ENCODE assay signal across 29 cellular contexts in genomic region chr5:135134686-135135381, GRCh38.
A peak's percentile ranks its signal among the peaks of the same experiment; 100 is the strongest.
DNase-seq lines count a peak whose midpoint lies in the region; ATAC-seq and TF ChIP-seq lines count a peak whose summit lies in the region.
"Had no signal": no experiment of that assay in that cellular context is flagged by ENCODE, and none has a peak within 500 bp of the region (broad histone marks: within the 10 kb centered on the region; RNA-seq: fewer than 3 reads in every experiment).

No MANE protein-coding gene starts in this region.

- DNase-seq in MCF 10A (ENCODE audit: unreplicated experiment) (peak; percentile 56), breast epithelium (ENCODE audit: low spot score in 2 of 2) (no peak), left lung (no peak), ecto neural progenitor cell (ENCODE audit: low spot score) (no peak), HPDE6-E6E7 (ENCODE audit: extremely low spot score) (no peak), NCI-H1105 (lab: John Stamatoyannopoulos, UW) (no peak)
- DNase-seq: activated CD4-positive, alpha-beta T cell treated with anti-CD3 and anti-CD28 coated beads for 4 hours; activated effector memory CD4-positive, alpha-beta T cell treated with Interleukin-2 at 50 U/mL for 16 hours; activated naive CD8-positive, alpha-beta T cell treated with anti-CD3 and anti-CD28 coated beads for 36 hours; activated T-cell treated with anti-CD3 and anti-CD28 coated beads, Interleukin-2, amount 50 U/mL, for 1 hour; anterior cingulate cortex; CD8-positive, alpha-beta T cell; effector CD4-positive, alpha-beta T cell; NCI-H1694; NCI-H446 treated with DMSO at 0.1 percent for 48 hours; NCI-H82; SJCRH30; stimulated activated CD4-positive, alpha-beta T cell treated with anti-CD3 and anti-CD28 coated beads, Interleukin-1b, Interleukin-23, amount 100 ng/mL, for 48 hours; stimulated activated naive CD4-positive, alpha-beta T cell treated with Interleukin-2 at 50 U/mL for 16 hours; SW 1271; T-helper 9 cell; WERI-Rb-1 had no signal

- TF ChIP-seq CTCF in MCF 10A (IDR thresholded peaks at IDR 0.05; ENCODE audit: unreplicated experiment) (no peak), breast epithelium (IDR thresholded peaks at IDR 0.05) (no peak), left lung (IDR thresholded peaks at IDR 0.05) (no peak)

- H3K4me3 ChIP-seq in breast epithelium (no peak overlapping the region), left lung (no peak overlapping the region)
- H3K4me3 ChIP-seq: esophagus muscularis mucosa, SJCRH30, suprapubic skin had no signal

- H3K9me3 ChIP-seq in breast epithelium: no peaks in the 10 kb centered on the region
- H3K9me3 ChIP-seq in left lung: no peaks in the 10 kb centered on the region
- H3K9me3 ChIP-seq: esophagus muscularis mucosa, SJCRH30, suprapubic skin had no signal

- H3K36me3 Mint-ChIP-seq in MCF 10A (ENCODE audit: insufficient read depth, unreplicated experiment): peaks cover 5% of the 10 kb centered on the region
- H3K36me3 Mint-ChIP-seq in dendritic cell treated with granulocyte-macrophage colony-stimulating factor and Interleukin-4, amounts not matched to agents 40 ng/mL and 50 ng/mL, for 4 days (ENCODE audit: low read depth): no peaks in the 10 kb centered on the region
- H3K36me3 Mint-ChIP-seq: activated naive CD8-positive, alpha-beta T cell treated with anti-CD3 and anti-CD28 coated beads for 36 hours; CD8-positive, alpha-beta T cell had no signal

- peak overlapping the region; percentile 51 for H3K27ac Mint-ChIP-seq in MCF 10A (ENCODE audit: low read depth, unreplicated experiment)
- H3K27ac Mint-ChIP-seq in dendritic cell treated with granulocyte-macrophage colony-stimulating factor and Interleukin-4, amounts not matched to agents 40 ng/mL and 50 ng/mL, for 4 days: peak overlapping the region; percentile 67
- H3K27ac Mint-ChIP-seq: activated naive CD8-positive, alpha-beta T cell treated with anti-CD3 and anti-CD28 coated beads for 36 hours; CD8-positive, alpha-beta T cell had no signal

- H3K36me3 ChIP-seq in breast epithelium (no peaks in the 10 kb centered on the region), left lung (no peaks in the 10 kb centered on the region)
- H3K36me3 ChIP-seq: esophagus muscularis mucosa, SJCRH30, suprapubic skin, WERI-Rb-1 had no signal

- peak; percentile 73 for ATAC-seq in left lung
- no peak for ATAC-seq in GM18873 (IDR thresholded peaks at IDR 0.05; ENCODE audit: low FRiP score, unreplicated experiment)
- ATAC-seq: CD8-positive, alpha-beta T cell; HCT116 had no signal

- TF ChIP-seq POLR2A in breast epithelium (IDR thresholded peaks at IDR 0.05): no peak

- no peaks in the 10 kb centered on the region for H3K27me3 Mint-ChIP-seq in MCF 10A (ENCODE audit: insufficient read depth, unreplicated experiment)
- H3K27me3 Mint-ChIP-seq in dendritic cell treated with granulocyte-macrophage colony-stimulating factor and Interleukin-4, amounts not matched to agents 40 ng/mL and 50 ng/mL, for 4 days: peaks cover 16% of the 10 kb centered on the region

- H3K4me3 Mint-ChIP-seq in MCF 10A (ENCODE audit: unreplicated experiment): no peak overlapping the region
- no peak overlapping the region for H3K4me3 Mint-ChIP-seq in dendritic cell treated with granulocyte-macrophage colony-stimulating factor and Interleukin-4, amounts not matched to agents 40 ng/mL and 50 ng/mL, for 4 days
- H3K4me3 Mint-ChIP-seq: activated naive CD8-positive, alpha-beta T cell treated with anti-CD3 and anti-CD28 coated beads for 36 hours; CD8-positive, alpha-beta T cell; neural crest cell had no signal

- peaks cover 75% of the 10 kb centered on the region for H3K4me1 Mint-ChIP-seq in MCF 10A (ENCODE audit: insufficient read depth, unreplicated experiment)
- peaks cover 95% of the 10 kb centered on the region for H3K4me1 Mint-ChIP-seq in dendritic cell treated with granulocyte-macrophage colony-stimulating factor and Interleukin-4, amounts not matched to agents 40 ng/mL and 50 ng/mL, for 4 days (ENCODE audit: low read depth)
- H3K4me1 Mint-ChIP-seq: activated naive CD8-positive, alpha-beta T cell treated with anti-CD3 and anti-CD28 coated beads for 36 hours; neural crest cell had no signal

- intact Hi-C loops in MCF 10A (cut with micrococcal nuclease) (no loop called here), breast epithelium (cut with DNase I; ENCODE audit: low total_unique reads) (no loop called here), left lung (cut with DNase I) (no loop called here)
- intact Hi-C loops in dendritic cell treated with granulocyte-macrophage colony-stimulating factor and Interleukin-4, amounts not matched to agents 40 ng/mL and 50 ng/mL, for 4 days (cut with micrococcal nuclease): no loop called here

- H3K27ac ChIP-seq in breast epithelium (no peak overlapping the region), left lung (no peak overlapping the region)
- H3K27ac ChIP-seq: esophagus muscularis mucosa, parathyroid adenoma, SJCRH30, suprapubic skin, WERI-Rb-1 had no signal

- POLR2A ChIA-PET in MCF 10A (lab: Yijun Ruan, JAX): interaction anchor here (0.7 to 2.3 kb wide), 6 partner anchors 14 to 354 kb away, joined by 3 to 7 read pairs (median 3); partner anchors contain the start of gene PCBD2

- BruUV-seq in MCF 10A (replicated peaks; lab: Mats Ljungman, UMichigan): no TSS peak

- H3K27me3 ChIP-seq in breast epithelium: no peaks in the 10 kb centered on the region
- peaks cover 0 to 5% of the 10 kb centered on the region in 2 donors for H3K27me3 ChIP-seq in left lung
- H3K27me3 ChIP-seq: esophagus muscularis mucosa, SJCRH30, suprapubic skin had no signal

- CTCF ChIA-PET in MCF 10A (lab: Yijun Ruan, JAX): interaction anchor here (0.6 to 1.8 kb wide), 3 partner anchors 12 to 202 kb away, joined by 3 to 5 read pairs (median 4); no protein-coding TSS in a partner anchor

- H3K4me1 ChIP-seq in breast epithelium (no peaks in the 10 kb centered on the region), left lung (peaks cover 5 to 12% of the 10 kb centered on the region in 2 donors)

- H3K9me3 Mint-ChIP-seq in MCF 10A (ENCODE audit: unreplicated experiment): no peaks in the 10 kb centered on the region
- H3K9me3 Mint-ChIP-seq in dendritic cell treated with granulocyte-macrophage colony-stimulating factor and Interleukin-4, amounts not matched to agents 40 ng/mL and 50 ng/mL, for 4 days: no peaks in the 10 kb centered on the region
- H3K9me3 Mint-ChIP-seq: activated naive CD8-positive, alpha-beta T cell treated with anti-CD3 and anti-CD28 coated beads for 36 hours; CD8-positive, alpha-beta T cell; neural crest cell had no signal
